9 cellular contexts compared by ENCODE assay signal in the genomic region with DNA sequence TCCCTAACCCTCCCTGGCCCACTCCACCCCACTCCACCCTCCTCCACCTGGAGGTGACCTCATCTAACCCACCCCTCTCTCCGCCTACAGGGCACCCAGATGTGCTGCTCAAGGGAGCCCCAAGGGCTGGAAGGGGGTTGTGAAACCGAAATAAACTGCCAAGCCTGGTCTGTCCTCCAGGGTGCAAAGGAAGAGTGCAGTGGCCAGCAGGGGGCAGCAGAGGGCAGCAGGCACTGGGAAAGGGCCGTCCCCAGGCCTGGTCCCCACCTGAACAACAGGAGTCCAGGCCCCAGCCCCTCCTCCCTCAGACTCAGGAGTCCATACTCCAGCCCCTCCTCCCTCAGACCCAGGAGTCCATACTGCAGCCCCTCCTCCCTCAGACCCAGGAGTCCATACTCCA. TPM values are rescaled to one million over a fixed set of nuclear protein-coding genes. Genes with fewer than 3 reads are reported as not detected.
A peak's percentile ranks its signal among the peaks of the same experiment; 100 is the strongest.
DNase-seq lines count a peak whose midpoint lies in the region; ATAC-seq and TF ChIP-seq lines count a peak whose summit lies in the region.
"Had no signal": no experiment of that assay in that cellular context is flagged by ENCODE, and none has a peak within 500 bp of the region (broad histone marks: within the 10 kb centered on the region; RNA-seq: fewer than 3 reads in every experiment).

No MANE protein-coding gene starts in this region.

- peak; percentile 94 for DNase-seq in GM03348 (ENCODE audit: low spot score)
- DNase-seq in NCI-H510A (lab: John Stamatoyannopoulos, UW), result peak; percentile 72
- peak; percentile 91 for DNase-seq in activated CD4-positive, alpha-beta T cell treated with anti-CD3 and anti-CD28 coated beads for 48 hours
- no peak for DNase-seq in chondrocyte (ENCODE audit: low spot score)
- peak; percentile 55 for DNase-seq in stimulated activated CD8-positive, alpha-beta memory T cell treated with anti-CD3 and anti-CD28 coated beads, Interleukin-12 subunit alpha, Interleukin-12 subunit beta, amount 100 ng/mL, for 24 hours (ENCODE audit: extremely low read depth)

- H3K36me3 ChIP-seq in liver (ENCODE audit: control insufficient read depth in 4 of 4, insufficient read depth in 3 of 4, low read depth in 1 of 4, low read length in 3 of 4), result peaks cover 0 to 3% (median under 1%) of the 10 kb centered on the region in 4 donors

- peak; percentile 77 to 86 for TF ChIP-seq RAD21 in liver (IDR thresholded peaks at IDR 0.05)

- no peaks in the 10 kb centered on the region for H3K27me3 ChIP-seq in liver (ENCODE audit: control insufficient read depth in 4 of 4, insufficient read depth in 4 of 4, low read length in 3 of 4)

- no peaks in the 10 kb centered on the region for H3K9me3 ChIP-seq in liver (ENCODE audit: control insufficient read depth in 4 of 4, low read length in 3 of 4)

- peak overlapping the region in 1 of 2 donors; percentile 1 for H3K9ac ChIP-seq in liver (ENCODE audit: low read depth in 1 of 2, low read length in 2 of 2)

- H3K36me3 Mint-ChIP-seq in chondrocyte (ENCODE audit: low read depth), result no peaks in the 10 kb centered on the region

- peaks cover 10 to 25% (median 20%) of the 10 kb centered on the region in 4 donors for H3K4me1 ChIP-seq in liver (ENCODE audit: control insufficient read depth in 4 of 4, insufficient read depth in 4 of 4, low read length in 3 of 4)

- no peak overlapping the region for H3K4me3 ChIP-seq in liver (ENCODE audit: low read depth in 1 of 3, low read length in 3 of 3)

- H3K4me1 Mint-ChIP-seq in chondrocyte (ENCODE audit: low read depth), result peaks cover 7% of the 10 kb centered on the region

- H3K27me3 Mint-ChIP-seq in chondrocyte (ENCODE audit: low read depth), result peaks cover 2% of the 10 kb centered on the region

- H3K27ac ChIP-seq in liver (ENCODE audit: low read depth in 1 of 2, low read length in 2 of 2), result no peak overlapping the region

- TF ChIP-seq CTCF in chondrocyte (IDR thresholded peaks at IDR 0.05) (peak; percentile 86), liver (IDR thresholded peaks at IDR 0.05; ENCODE audit: low read depth, low read length, missing input control) (peak; percentile 99)

- H3K9me3 Mint-ChIP-seq in chondrocyte (ENCODE audit: low read depth), result no peaks in the 10 kb centered on the region

- H3K4me3 Mint-ChIP-seq in chondrocyte (ENCODE audit: unreplicated experiment), result no peak overlapping the region

- ATAC-seq in HG03066 (IDR thresholded peaks at IDR 0.05; ENCODE audit: low read depth, unreplicated experiment) (peak; percentile 68), HG03457 (IDR thresholded peaks at IDR 0.05; ENCODE audit: unreplicated experiment) (no peak)

- no peak overlapping the region for H3K27ac Mint-ChIP-seq in chondrocyte (ENCODE audit: unreplicated experiment)

- WGBS in liver, result 13% methylated on average over 3 of the region's 3 CpGs

TF ChIP-seq in liver, 16 proteins besides CTCF, POLR2A, EP300 and RAD21:
- TF ChIP-seq REST (IDR thresholded peaks at IDR 0.05) (no peak), FOXA2 (IDR thresholded peaks at IDR 0.05) (no peak), YY1 (IDR thresholded peaks at IDR 0.05) (no peak), RXRA (IDR thresholded peaks at IDR 0.05) (peak in 1 of 2 donors; percentile 46), NR2F2 (IDR thresholded peaks at IDR 0.05) (no peak), HNF4A (conservative IDR thresholded peaks at IDR 0.05) (peak in 1 of 2 donors; percentile 29), GABPA (IDR thresholded peaks at IDR 0.05 in 1 of 2, conservative IDR thresholded peaks at IDR 0.05 in 1 of 2) (no peak), FOXA1 (IDR thresholded peaks at IDR 0.05) (no peak), JUND (IDR thresholded peaks at IDR 0.05) (no peak), SP1 (IDR thresholded peaks at IDR 0.05) (no peak), HNF4G (IDR thresholded peaks at IDR 0.05) (no peak), ZBTB33 (IDR thresholded peaks at IDR 0.05) (no peak), TAF1 (conservative IDR thresholded peaks at IDR 0.05) (no peak), MAX (IDR thresholded peaks at IDR 0.05) (no peak)
- TF ChIP-seq, protein P1, sequence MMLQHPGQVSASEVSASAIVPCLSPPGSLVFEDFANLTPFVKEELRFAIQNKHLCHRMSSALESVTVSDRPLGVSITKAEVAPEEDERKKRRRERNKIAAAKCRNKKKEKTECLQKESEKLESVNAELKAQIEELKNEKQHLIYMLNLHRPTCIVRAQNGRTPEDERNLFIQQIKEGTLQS (IDR thresholded peaks at IDR 0.05), result no peak

RNA-seq across cellular contexts. Expression of gene BCAM, which starts 8.4 kb away (rescaled TPM):
- total RNA-seq in chondrocyte (4.3 to 15.1 TPM (median 14.0 TPM) in 3 replicates), liver (10 to 100 TPM; 15.1 to 87.4 TPM)
- 10 to 100 TPM; 10.5 to 23.1 TPM for polyA plus RNA-seq in liver
- total RNA-seq: mononuclear cell had no signal

RNA-seq across cellular contexts. Expression of gene CBLC, which starts 22.8 kb away (rescaled TPM):
- total RNA-seq in chondrocyte (not detected in 3 replicates), liver (10 to 100 TPM in 1 of 2 donors, 1 to 10 TPM in 1; 2.1 to 14.0 TPM)
- 1 to 10 TPM; 8.0 to 9.6 TPM for polyA plus RNA-seq in liver
- total RNA-seq: mononuclear cell had no signal

RNA-seq across cellular contexts. Expression of gene NECTIN2, which starts 45.6 kb away (rescaled TPM):
- total RNA-seq in chondrocyte (88.9 to 120 TPM (median 116 TPM) in 3 replicates), liver (10 to 100 TPM; 49.4 to 54.9 TPM)
- polyA plus RNA-seq in liver, result 10 to 100 TPM; 56.2 to 77.5 TPM

RNA-seq across cellular contexts. Expression of gene BCL3, which starts 52.0 kb away (rescaled TPM):
- total RNA-seq in chondrocyte (9.2 to 14.9 TPM (median 11.8 TPM) in 3 replicates), liver (10 to 100 TPM in 1 of 2 donors, 1 to 10 TPM in 1; 4.5 to 29.1 TPM)
- polyA plus RNA-seq in liver, result 10 to 100 TPM; 10.3 to 63.6 TPM
